ENCODE assay signal across 9 cellular contexts in the genomic region with DNA sequence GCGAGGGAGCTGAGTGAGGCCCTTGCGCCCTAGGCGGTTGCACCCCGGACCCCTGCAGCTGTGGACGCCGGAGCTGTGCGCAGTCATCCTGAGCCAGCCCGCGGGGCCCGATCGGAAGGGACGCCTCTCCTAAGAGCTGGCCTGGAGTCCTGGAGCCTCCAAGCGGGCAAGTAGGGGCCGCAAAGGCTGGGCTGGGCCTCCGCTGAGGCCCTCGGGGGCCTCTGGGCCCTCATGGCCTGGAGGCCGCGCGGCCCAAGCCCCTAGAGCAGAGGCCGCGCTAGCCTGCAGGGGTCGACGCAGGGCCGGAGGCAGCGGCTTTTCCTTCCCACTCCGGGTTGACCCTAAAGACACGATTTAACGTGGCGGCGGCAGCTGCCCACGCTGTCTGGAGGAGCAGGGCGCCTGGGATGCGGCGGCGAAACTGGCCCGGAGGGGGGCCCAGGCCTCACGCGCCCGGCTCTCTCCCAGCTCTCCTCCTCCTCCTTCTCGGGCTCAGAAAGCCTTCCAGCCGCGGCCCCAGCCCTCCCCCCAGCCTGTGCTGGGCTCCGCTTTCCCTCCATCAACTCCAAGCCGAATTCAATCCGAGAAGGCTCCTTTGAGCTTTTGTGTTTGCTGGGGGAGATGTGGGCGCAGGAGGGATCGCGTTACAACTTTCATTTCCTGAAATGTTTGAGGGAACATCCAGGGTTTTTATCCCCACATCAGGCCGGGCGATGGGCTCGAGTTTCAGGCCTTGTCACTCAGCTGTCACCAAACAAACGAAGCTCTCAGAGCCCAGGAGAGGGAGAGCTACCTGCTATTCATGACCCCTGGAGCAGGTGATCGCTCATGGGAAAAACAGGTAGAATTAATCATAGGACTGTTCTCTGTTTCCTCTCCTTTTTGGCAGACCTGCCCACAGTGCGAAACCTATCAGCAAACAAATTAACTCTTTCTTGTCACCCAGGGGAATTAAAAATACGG. TPM values are rescaled to one million over a fixed set of nuclear protein-coding genes. Genes with fewer than 3 reads are reported as not detected.
DNase-seq lines count a peak whose midpoint lies in the region; ATAC-seq and TF ChIP-seq lines count a peak whose summit lies in the region.
"Had no signal": no experiment of that assay in that cellular context is flagged by ENCODE, and none has a peak within 500 bp of the region (broad histone marks: within the 10 kb centered on the region; RNA-seq: fewer than 3 reads in every experiment).

No MANE protein-coding gene starts in this region.

- no peak overlapping the region for H3K4me3 Mint-ChIP-seq in MCF 10A (ENCODE audit: unreplicated experiment)
- peak overlapping the region; percentile 67 for H3K4me3 Mint-ChIP-seq in dendritic cell treated with granulocyte-macrophage colony-stimulating factor and Interleukin-4, amounts not matched to agents 40 ng/mL and 50 ng/mL, for 4 days
- peak overlapping the region; percentile 39 for H3K4me3 Mint-ChIP-seq in memory B cell

- H3K36me3 Mint-ChIP-seq in MCF 10A (ENCODE audit: insufficient read depth, unreplicated experiment) (no peaks in the 10 kb centered on the region), memory B cell (no peaks in the 10 kb centered on the region)
- no peaks in the 10 kb centered on the region for H3K36me3 Mint-ChIP-seq in dendritic cell treated with granulocyte-macrophage colony-stimulating factor and Interleukin-4, amounts not matched to agents 40 ng/mL and 50 ng/mL, for 4 days (ENCODE audit: low read depth)

- peak overlapping the region; percentile 36 to 61 (median 39) for H3K4me3 ChIP-seq in breast epithelium
- H3K4me3 ChIP-seq in upper lobe of right lung = peak overlapping the region; percentile 12

- CTCF ChIA-PET in MCF 10A (lab: Yijun Ruan, JAX) = interaction anchor here (0.5 to 1.1 kb wide), 3 partner anchors 13 to 605 kb away, joined by 3 to 5 read pairs (median 3); no protein-coding TSS in a partner anchor

- H3K27ac ChIP-seq in breast epithelium (no peak overlapping the region), upper lobe of right lung (no peak overlapping the region)

- POLR2A ChIA-PET in MCF 10A (lab: Yijun Ruan, JAX) = no interaction called here

- H3K4me1 Mint-ChIP-seq in MCF 10A (ENCODE audit: insufficient read depth, unreplicated experiment) (no peaks in the 10 kb centered on the region), memory B cell (peaks cover 3% of the 10 kb centered on the region)
- peaks cover 19% of the 10 kb centered on the region for H3K4me1 Mint-ChIP-seq in dendritic cell treated with granulocyte-macrophage colony-stimulating factor and Interleukin-4, amounts not matched to agents 40 ng/mL and 50 ng/mL, for 4 days (ENCODE audit: low read depth)

- intact Hi-C loops in breast epithelium (cut with DNase I; ENCODE audit: low total_unique reads) (no loop called here), MCF 10A (cut with micrococcal nuclease) (no loop called here), upper lobe of right lung (cut with DNase I) (loop anchor here (10.0 kb wide), 1 partner anchor 387 kb away; no protein-coding TSS in a partner anchor)
- intact Hi-C loops in dendritic cell treated with granulocyte-macrophage colony-stimulating factor and Interleukin-4, amounts not matched to agents 40 ng/mL and 50 ng/mL, for 4 days (cut with micrococcal nuclease) = no loop called here

- H3K9me3 Mint-ChIP-seq in MCF 10A (ENCODE audit: unreplicated experiment) (no peaks in the 10 kb centered on the region), memory B cell (no peaks in the 10 kb centered on the region)
- no peaks in the 10 kb centered on the region for H3K9me3 Mint-ChIP-seq in dendritic cell treated with granulocyte-macrophage colony-stimulating factor and Interleukin-4, amounts not matched to agents 40 ng/mL and 50 ng/mL, for 4 days

- H3K27ac Mint-ChIP-seq in MCF 10A (ENCODE audit: low read depth, unreplicated experiment) (no peak overlapping the region), memory B cell (no peak overlapping the region)
- H3K27ac Mint-ChIP-seq in dendritic cell treated with granulocyte-macrophage colony-stimulating factor and Interleukin-4, amounts not matched to agents 40 ng/mL and 50 ng/mL, for 4 days = no peak overlapping the region

- H3K36me3 ChIP-seq in breast epithelium = no peaks in the 10 kb centered on the region
- no peaks in the 10 kb centered on the region for H3K36me3 ChIP-seq in upper lobe of right lung

- BruUV-seq in MCF 10A (replicated peaks; lab: Mats Ljungman, UMichigan) = no TSS peak

- H3K9me3 ChIP-seq in breast epithelium (no peaks in the 10 kb centered on the region), upper lobe of right lung (no peaks in the 10 kb centered on the region)

- TF ChIP-seq POLR2A in breast epithelium (IDR thresholded peaks at IDR 0.05) = no peak

- TF ChIP-seq CTCF in breast epithelium (IDR thresholded peaks at IDR 0.05) (no peak), MCF 10A (IDR thresholded peaks at IDR 0.05; ENCODE audit: unreplicated experiment) (no peak), upper lobe of right lung (IDR thresholded peaks at IDR 0.05) (no peak)

- DNase-seq in breast epithelium (ENCODE audit: low spot score in 2 of 2) = no peak
- DNase-seq in MCF 10A (ENCODE audit: unreplicated experiment) = no peak
- no peak for DNase-seq in memory B cell (ENCODE audit: low spot score in 2 of 2)
- DNase-seq in upper lobe of right lung = no peak
- DNase-seq in hepatic stellate cell (ENCODE audit: low spot score) = no peak
- no peak for DNase-seq in central memory CD4-positive, alpha-beta T cell
- no peak for DNase-seq in nucleus accumbens (lab: John Stamatoyannopoulos, UW)

- no peaks in the 10 kb centered on the region for H3K4me1 ChIP-seq in breast epithelium
- H3K4me1 ChIP-seq in upper lobe of right lung = peaks cover 10% of the 10 kb centered on the region

- ATAC-seq in memory B cell (ENCODE audit: low read depth) = no peak
- peak; percentile 53 for ATAC-seq in upper lobe of right lung
- ATAC-seq: Panc1 had no signal

- H3K27me3 ChIP-seq in breast epithelium = peaks cover 14 to 61% of the 10 kb centered on the region in 2 donors
- peaks cover 72% of the 10 kb centered on the region for H3K27me3 ChIP-seq in upper lobe of right lung

- H3K27me3 Mint-ChIP-seq in MCF 10A (ENCODE audit: insufficient read depth, unreplicated experiment) (no peaks in the 10 kb centered on the region), memory B cell (peaks cover 26% of the 10 kb centered on the region)
- peaks cover 91% of the 10 kb centered on the region for H3K27me3 Mint-ChIP-seq in dendritic cell treated with granulocyte-macrophage colony-stimulating factor and Interleukin-4, amounts not matched to agents 40 ng/mL and 50 ng/mL, for 4 days

RNA-seq across cellular contexts. Expression of a gene that starts 11.5 kb away (rescaled TPM):
- total RNA-seq in breast epithelium (10 to 100 TPM in 1 of 3 donors, 1 to 10 TPM in 2; 2.6 to 14.9 (median 5.0) TPM), MCF 10A (2022) (0.29 and 0.33 TPM in 2 replicates), upper lobe of right lung (0.14 TPM)
